ENCODE assay signal across 12 cellular contexts in genomic region chr6:105274678-105275077, GRCh38.
"Had no signal": no experiment of that assay in that cellular context is flagged by ENCODE, and none has a peak within 500 bp of the region (broad histone marks: within the 10 kb centered on the region; RNA-seq: fewer than 3 reads in every experiment).

No MANE protein-coding gene starts in this region.

- H3K4me1 ChIP-seq: thyroid gland had no signal

- H3K27me3 ChIP-seq: brain microvascular endothelial cell, thyroid gland had no signal

- H2AFZ ChIP-seq: parathyroid adenoma had no signal

- ATAC-seq: activated CD8-positive, alpha-beta T cell treated with anti-CD3 and anti-CD28 coated beads, Interleukin-2, amount 10 ng/mL, durations not matched to agents 7 days and 5 days had no signal

- H3K27ac ChIP-seq: brain microvascular endothelial cell, parathyroid adenoma, thyroid gland had no signal

- DNase-seq: activated CD4-positive, alpha-beta T cell treated with anti-CD3 and anti-CD28 coated beads, Interleukin-2, amount 10 ng/mL, durations not matched to agents 24 days and 14 days; activated CD8-positive, alpha-beta T cell treated with anti-CD3 and anti-CD28 coated beads, Interleukin-2, amount 10 ng/mL, durations not matched to agents 7 days and 5 days; activated naive CD4-positive, alpha-beta T cell treated with anti-CD3 and anti-CD28 coated beads for 36 hours; activated T-cell treated with anti-CD3 and anti-CD28 coated beads, Interleukin-2, amount 50 U/mL, for 24 hours; brain microvascular endothelial cell; cerebellar nuclear complex; effector CD4-positive, alpha-beta T cell; stimulated activated naive CD4-positive, alpha-beta T cell treated with Interleukin-2 at 50 U/mL for 16 hours; T1000; thyroid gland had no signal

- H3K9me3 ChIP-seq: thyroid gland had no signal

- H3K9ac ChIP-seq: parathyroid adenoma had no signal

- H3K79me2 ChIP-seq: parathyroid adenoma had no signal

- H3K4me3 ChIP-seq: lung, thyroid gland had no signal
